Comparison of ENCODE assay signal across 17 cellular contexts in genomic region chr12:47411961-47412360, GRCh38.
"Had no signal": no experiment of that assay in that cellular context is flagged by ENCODE, and none has a peak within 500 bp of the region (broad histone marks: within the 10 kb centered on the region; RNA-seq: fewer than 3 reads in every experiment).

No MANE protein-coding gene starts in this region.

- H3K36me3 ChIP-seq: adrenal gland, esophagus squamous epithelium, lower lobe of right lung, spleen, upper lobe of left lung had no signal

- H3K9me3 Mint-ChIP-seq: activated B cell treated with CpG ODN at 0.5 μM for 24 hours; activated T-cell treated with anti-CD3 and anti-CD28 coated beads, Interleukin-2, amount 50 U/mL, for 72 hours; effector memory CD8-positive, alpha-beta T cell; nephron; stimulated activated memory B cell treated with anti-CD40 and anti-IgM and Interleukin-4, amounts not matched to agents 10 μg/mL and 1 μg/mL and 100 μg/mL, for 72 hours had no signal

- H3K4me1 ChIP-seq: adrenal gland, esophagus squamous epithelium, parathyroid adenoma, testis had no signal

- H3K27ac ChIP-seq: adrenal gland, esophagus squamous epithelium, lower lobe of right lung, parathyroid adenoma, spleen, testis, upper lobe of left lung had no signal

- H3K9me3 ChIP-seq: adrenal gland, esophagus squamous epithelium, lower lobe of right lung, spleen, testis, upper lobe of left lung had no signal

- H3K9ac ChIP-seq: parathyroid adenoma had no signal

- H3K4me3 ChIP-seq: adrenal gland, esophagus squamous epithelium, lower lobe of right lung, spleen, testis, upper lobe of left lung had no signal

- DNase-seq: activated B cell treated with CpG ODN at 0.5 μM for 24 hours; activated CD4-positive, alpha-beta T cell treated with anti-CD3 and anti-CD28 coated beads for 48 hours; activated gamma-delta T cell; activated T-cell treated with anti-CD3 and anti-CD28 coated beads, Interleukin-2, amount 50 U/mL, for 72 hours; adrenal gland; effector memory CD8-positive, alpha-beta T cell; esophagus squamous epithelium; foreskin fibroblast; islet precursor cell; lower lobe of right lung; spleen; stimulated activated CD4-positive, alpha-beta T cell treated with anti-CD3 and anti-CD28 coated beads, Interleukin-4, amount 100 ng/mL, for 4 hours; testis; upper lobe of left lung had no signal

- H3K27me3 ChIP-seq: adrenal gland, esophagus squamous epithelium, spleen, testis, upper lobe of left lung had no signal

- H3K27ac Mint-ChIP-seq: activated B cell treated with CpG ODN at 0.5 μM for 24 hours; nephron; stimulated activated memory B cell treated with anti-CD40 and anti-IgM and Interleukin-4, amounts not matched to agents 10 μg/mL and 1 μg/mL and 100 μg/mL, for 72 hours had no signal

- H3K27me3 Mint-ChIP-seq: activated B cell treated with CpG ODN at 0.5 μM for 24 hours; effector memory CD8-positive, alpha-beta T cell; stimulated activated memory B cell treated with anti-CD40 and anti-IgM and Interleukin-4, amounts not matched to agents 10 μg/mL and 1 μg/mL and 100 μg/mL, for 72 hours had no signal

- H3K4me3 Mint-ChIP-seq: activated B cell treated with CpG ODN at 0.5 μM for 24 hours; effector memory CD8-positive, alpha-beta T cell; nephron; stimulated activated memory B cell treated with anti-CD40 and anti-IgM and Interleukin-4, amounts not matched to agents 10 μg/mL and 1 μg/mL and 100 μg/mL, for 72 hours had no signal
